In genomic region chr17:32566303-32566702, GRCh38 we compare ENCODE assay signal across 25 cellular contexts.
"Had no signal": no experiment of that assay in that cellular context is flagged by ENCODE, and none has a peak within 500 bp of the region (broad histone marks: within the 10 kb centered on the region; RNA-seq: fewer than 3 reads in every experiment).

No MANE protein-coding gene starts in this region.

- H3K9me3 ChIP-seq: left ventricle myocardium inferior, neutrophil, right atrium auricular region, right lobe of liver, suprapubic skin, tibial nerve, upper lobe of right lung had no signal

- H3K36me3 Mint-ChIP-seq: naive thymus-derived CD8-positive, alpha-beta T cell; neural progenitor cell had no signal

- H3K4me1 ChIP-seq: left ventricle myocardium inferior, neural progenitor cell, right atrium auricular region, right lobe of liver, suprapubic skin, tibial nerve, upper lobe of right lung had no signal

- H3K27ac ChIP-seq: left ventricle myocardium inferior, neural progenitor cell, neutrophil, right atrium auricular region, right lobe of liver, suprapubic skin, tibial nerve, upper lobe of right lung had no signal

- H3K4me2 ChIP-seq: neural progenitor cell, smooth muscle cell had no signal

- H3K36me3 ChIP-seq: left ventricle myocardium inferior, neural progenitor cell, neutrophil, right atrium auricular region, right lobe of liver, tibial nerve, upper lobe of right lung had no signal

- H3K27ac Mint-ChIP-seq: immature natural killer cell; nephron; neural progenitor cell; progenitor cell of endocrine pancreas; stimulated activated naive CD8-positive, alpha-beta T cell treated with anti-CD3 and anti-CD28 coated beads, Interleukin-15, Interleukin-2, amounts not matched to agents 100 ng/mL and 50 ng/mL, for 24 hours had no signal

- ATAC-seq: naive thymus-derived CD8-positive, alpha-beta T cell; right lobe of liver; upper lobe of right lung had no signal

- H3K27me3 ChIP-seq: neural progenitor cell, right atrium auricular region, right lobe of liver, suprapubic skin, tibial nerve, upper lobe of right lung had no signal

- H3K9me3 Mint-ChIP-seq: immature natural killer cell; naive thymus-derived CD8-positive, alpha-beta T cell; nephron; neural progenitor cell; stimulated activated naive CD8-positive, alpha-beta T cell treated with anti-CD3 and anti-CD28 coated beads, Interleukin-15, Interleukin-2, amounts not matched to agents 100 ng/mL and 50 ng/mL, for 24 hours had no signal

- H2AFZ ChIP-seq: neural progenitor cell had no signal

- H3K4me3 Mint-ChIP-seq: immature natural killer cell; nephron; neural progenitor cell; stimulated activated naive CD8-positive, alpha-beta T cell treated with anti-CD3 and anti-CD28 coated beads, Interleukin-15, Interleukin-2, amounts not matched to agents 100 ng/mL and 50 ng/mL, for 24 hours had no signal

- H3K4me1 Mint-ChIP-seq: neural progenitor cell had no signal

- H3K27me3 Mint-ChIP-seq: naive thymus-derived CD8-positive, alpha-beta T cell; stimulated activated naive CD8-positive, alpha-beta T cell treated with anti-CD3 and anti-CD28 coated beads, Interleukin-15, Interleukin-2, amounts not matched to agents 100 ng/mL and 50 ng/mL, for 24 hours had no signal

- FAIRE-seq: islet of Langerhans, urothelium cell line had no signal

- DNase-seq: head of caudate nucleus; hippocampal formation; immature natural killer cell; left ventricle myocardium inferior; naive thymus-derived CD8-positive, alpha-beta T cell; occipital lobe; right lobe of liver; stimulated activated CD4-positive, alpha-beta T cell treated with anti-CD3 and anti-CD28 coated beads, Interleukin-1b, Interleukin-23, amount 100 ng/mL, for 48 hours; stimulated activated CD4-positive, alpha-beta T cell treated with anti-CD3 and anti-CD28 coated beads, Interleukin-2, amount 100 ng/mL, for 48 hours; stimulated activated CD4-positive, alpha-beta T cell treated with anti-CD3 and anti-CD28 coated beads, Interleukin-4, amount 100 ng/mL, for 4 hours; stimulated activated CD8-positive, alpha-beta memory T cell treated with anti-CD3 and anti-CD28 coated beads, Interleukin-4, amount 100 ng/mL, for 48 hours; stimulated activated naive CD4-positive, alpha-beta T cell; upper lobe of right lung had no signal

- H3K4me3 ChIP-seq: left ventricle myocardium inferior, lung, neural progenitor cell, right atrium auricular region, right lobe of liver, smooth muscle cell, suprapubic skin, tibial nerve, upper lobe of right lung had no signal
